In genomic region chr3:122265937-122266336, GRCh38 we compare ENCODE assay signal across 1 cellular context.
TF ChIP-seq lines count a peak whose summit lies in the region.

No MANE protein-coding gene starts in this region.

TF ChIP-seq in GM12878, 131 proteins besides CTCF, POLR2A, EP300 and RAD21 (continues in another document):
- TF ChIP-seq NFIC (IDR thresholded peaks at IDR 0.05; ENCODE audit: low read depth, low read length) (peak; percentile 28; the same call in 1 of the 2 replicates), NR2F1 (conservative IDR thresholded peaks at IDR 0.05) (peak; percentile 72), USF1 (IDR thresholded peaks at IDR 0.05; ENCODE audit: borderline replicate concordance, extremely low read length, insufficient read depth, low read depth, low read length) (no peak), ZNF592 (IDR thresholded peaks at IDR 0.05) (no peak), CEBPB (IDR thresholded peaks at IDR 0.05; ENCODE audit: borderline replicate concordance in 1 of 2, low read depth in 2 of 2, low read length in 2 of 2) (no peak), TAF1 (IDR thresholded peaks at IDR 0.05; ENCODE audit: borderline replicate concordance, low read depth, low read length) (no peak), JUNB (IDR thresholded peaks at IDR 0.05) (no peak), SUPT20H (IDR thresholded peaks at IDR 0.05; ENCODE audit: borderline replicate concordance, control insufficient read depth, low read depth, low read length) (no peak), IRF3 (IDR thresholded peaks at IDR 0.05) (no peak), ZBTB4 (CRISPR knock-in tag; IDR thresholded peaks at IDR 0.05) (no peak), POLR2AphosphoS5 (IDR thresholded peaks at IDR 0.05; ENCODE audit: low read length) (no peak), NFXL1 (IDR thresholded peaks at IDR 0.05; ENCODE audit: borderline replicate concordance) (no peak), RAD51 (IDR thresholded peaks at IDR 0.05) (no peak), CBX3 (IDR thresholded peaks at IDR 0.05; ENCODE audit: borderline replicate concordance, low read depth) (no peak), MLLT1 (IDR thresholded peaks at IDR 0.05) (no peak), ZNF687 (IDR thresholded peaks at IDR 0.05) (no peak), YY1 (IDR thresholded peaks at IDR 0.05; ENCODE audit: low read depth, low read length) (no peak), REST (IDR thresholded peaks at IDR 0.05; ENCODE audit: low read depth, low read length) (no peak), MEF2B (IDR thresholded peaks at IDR 0.05; ENCODE audit: partially characterized antibody, poor library complexity, severe bottlenecking) (no peak), SREBF2 (IDR thresholded peaks at IDR 0.05; ENCODE audit: low read length) (no peak), CBX5 (IDR thresholded peaks at IDR 0.05; ENCODE audit: low read depth) (no peak), GABPA (IDR thresholded peaks at IDR 0.05; ENCODE audit: low read depth) (no peak), NBN (IDR thresholded peaks at IDR 0.05) (no peak), BMI1 (IDR thresholded peaks at IDR 0.05; ENCODE audit: borderline replicate concordance) (no peak), SMC3 (IDR thresholded peaks at IDR 0.05; ENCODE audit: borderline replicate concordance, low read length) (no peak; the same call in 1 of the 2 replicates), PAX8 (IDR thresholded peaks at IDR 0.05) (no peak), RELB (IDR thresholded peaks at IDR 0.05; ENCODE audit: low read depth) (peak; percentile 75; the same call in 1 of the 2 replicates), MAX (IDR thresholded peaks at IDR 0.05; ENCODE audit: low read depth, low read length) (no peak), ZBTB11 (CRISPR knock-in tag; IDR thresholded peaks at IDR 0.05) (no peak), EGR1 (IDR thresholded peaks at IDR 0.05; ENCODE audit: borderline replicate concordance in 1 of 2, low read depth in 2 of 2, low read length in 2 of 2) (no peak)
